Comparison of ENCODE assay signal across 9 cellular contexts in the genomic region with DNA sequence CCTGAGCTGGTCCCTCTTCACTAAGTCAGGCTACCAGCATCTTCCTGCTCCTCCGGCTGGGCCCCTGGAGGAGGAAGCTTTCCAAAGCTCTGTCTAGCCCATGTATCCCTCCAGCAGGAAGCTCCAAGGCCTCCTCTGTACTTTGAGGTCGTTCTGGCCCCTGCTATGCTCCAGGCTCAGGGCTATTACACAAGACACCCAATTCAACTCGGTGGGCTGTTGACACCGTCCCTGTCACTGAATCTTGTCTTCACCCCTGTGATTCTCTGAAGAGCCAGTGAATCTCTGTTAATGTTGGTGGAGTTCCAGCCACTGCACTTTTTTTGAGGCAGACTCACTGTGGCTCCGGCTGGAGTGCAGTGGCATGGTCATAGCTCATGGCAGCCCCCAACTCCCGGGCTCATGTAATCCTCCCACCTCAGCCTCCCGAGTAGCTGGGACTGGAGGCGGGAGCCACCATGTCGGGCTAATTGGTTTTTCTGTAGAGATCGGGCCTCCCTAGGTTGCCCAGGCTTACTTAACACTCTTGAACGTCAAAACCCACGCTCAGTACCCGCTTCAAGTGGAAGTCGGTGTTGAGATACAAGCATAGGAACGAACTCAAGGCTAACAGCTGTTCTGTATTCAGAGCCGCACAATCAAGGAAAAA. TPM values are rescaled to one million over a fixed set of nuclear protein-coding genes. Genes with fewer than 3 reads are reported as not detected.
DNase-seq lines count a peak whose midpoint lies in the region; ATAC-seq, FAIRE-seq and TF ChIP-seq lines count a peak whose summit lies in the region.
"Had no signal": no experiment of that assay in that cellular context is flagged by ENCODE, and none has a peak within 500 bp of the region (broad histone marks: within the 10 kb centered on the region; RNA-seq: fewer than 3 reads in every experiment).

No MANE protein-coding gene starts in this region.

- peaks cover 33% of the 10 kb centered on the region for H3F3A ChIP-seq in smooth muscle cell (ENCODE audit: low read depth)

- no peaks in the 10 kb centered on the region for H3K27me3 ChIP-seq in gastroesophageal sphincter
- no peaks in the 10 kb centered on the region for H3K27me3 ChIP-seq in smooth muscle cell (ENCODE audit: low read depth)

- peaks cover 3% of the 10 kb centered on the region for H3K36me3 Mint-ChIP-seq in T-cell

- peak overlapping the region; percentile 96 for H3K4me2 ChIP-seq in smooth muscle cell

- H3K36me3 ChIP-seq in gastroesophageal sphincter (peaks cover 0 to 16% of the 10 kb centered on the region in 2 donors), smooth muscle cell (ENCODE audit: low read depth) (no peaks in the 10 kb centered on the region)

- peak overlapping the region; percentile 77 to 91 for H3K4me3 ChIP-seq in gastroesophageal sphincter
- peak overlapping the region; percentile 95 for H3K4me3 ChIP-seq in smooth muscle cell

- H3K27ac ChIP-seq in gastroesophageal sphincter = peak overlapping the region; percentile 41 to 88 (median 84)
- peak overlapping the region; percentile 71 for H3K27ac ChIP-seq in smooth muscle cell (ENCODE audit: low read depth)

- no peaks in the 10 kb centered on the region for H3K9me3 Mint-ChIP-seq in T-cell

- H3K27ac Mint-ChIP-seq in T-cell = peak overlapping the region; percentile 93 to 95

- TF ChIP-seq CTCF in gastroesophageal sphincter (IDR thresholded peaks at IDR 0.05) (no peak), smooth muscle cell (IDR thresholded peaks at IDR 0.05; ENCODE audit: borderline replicate concordance, insufficient read depth, poor library complexity, severe bottlenecking) (no peak)

- ATAC-seq in T-cell (replicated peaks in 1 of 4) (peak in 2 of 4 experiments; percentile 3 to 13), gastroesophageal sphincter (peak; percentile 5)

- H3K4me1 ChIP-seq in gastroesophageal sphincter (peaks cover 0 to 36% (median 12%) of the 10 kb centered on the region in 3 donors), smooth muscle cell (ENCODE audit: low read depth) (no peaks in the 10 kb centered on the region)

- H2AFZ ChIP-seq in smooth muscle cell (ENCODE audit: low read depth) = peak overlapping the region; percentile 87

- no peaks in the 10 kb centered on the region for H3K9me3 ChIP-seq in gastroesophageal sphincter
- no peaks in the 10 kb centered on the region for H3K9me3 ChIP-seq in smooth muscle cell (replicated peaks; ENCODE audit: low read depth)

- H3K4me3 Mint-ChIP-seq in T-cell = peak overlapping the region; percentile 79 to 88 (median 80)

- TF ChIP-seq EP300 in gastroesophageal sphincter (IDR thresholded peaks at IDR 0.05) = no peak

- POLR2A ChIA-PET in T-cell (lab: Charles Lee) = interaction anchor here in 1 of 2 donors (1.0 kb wide), 1 partner anchor 66 kb away, joined by 3 read pairs; the partner anchor contains the start of gene ELL

- peak overlapping the region; percentile 54 for H3K9ac ChIP-seq in smooth muscle cell (ENCODE audit: low read depth)

- 17 to 55% methylated on average over 1 to 3 of the region's 16 CpGs for WGBS in gastroesophageal sphincter (ENCODE audit: low coverage in 1 of 2), 2 donors
- WGBS in smooth muscle cell (ENCODE audit: low lambda C conversion rate) = 49% methylated on average over 16 of the region's 16 CpGs

- DNase-seq in NCI-H146 (lab: John Stamatoyannopoulos, UW) = peak; percentile 52
- DNase-seq in NCI-H146 treated with DMSO at 0.1 percent for 48 hours (lab: John Stamatoyannopoulos, UW; ENCODE audit: unreplicated experiment) = no peak
- no peak for DNase-seq in T-cell
- no peak for DNase-seq in smooth muscle cell (lab: John Stamatoyannopoulos, UW; ENCODE audit: unreplicated experiment)
- no peak for DNase-seq in NCI-H2227 (lab: John Stamatoyannopoulos, UW; ENCODE audit: unreplicated experiment)
- DNase-seq in activated CD8-positive, alpha-beta memory T cell treated with anti-CD3 and anti-CD28 coated beads for 24 hours = no peak
- DNase-seq in GM19239 (ENCODE audit: insufficient read length, low spot score) = no peak

- FAIRE-seq in GM19239 (lab: Jason Lieb, UNC) = no peak
- FAIRE-seq: A204.1 had no signal

- TF ChIP-seq POLR2A in gastroesophageal sphincter (IDR thresholded peaks at IDR 0.05) = no peak

- H3K4me1 Mint-ChIP-seq in T-cell = peaks cover 33 to 43% (median 35%) of the 10 kb centered on the region in 3 donors

- H3K27me3 Mint-ChIP-seq in T-cell = no peaks in the 10 kb centered on the region

- CTCF ChIA-PET in T-cell (lab: Charles Lee) = interaction anchor here in 1 of 2 donors (1.2 to 3.2 kb wide), 3 partner anchors 16 to 68 kb away, joined by 4 to 24 read pairs (median 13); partner anchors contain the start of genes KXD1 and UBA52

- H4K20me1 ChIP-seq in smooth muscle cell (ENCODE audit: low read depth) = peaks cover 11% of the 10 kb centered on the region

- no peaks in the 10 kb centered on the region for H3K79me2 ChIP-seq in smooth muscle cell (ENCODE audit: low read depth)

RNA-seq across cellular contexts. Expression of gene REX1BD, which starts 0.5 kb away (rescaled TPM):
- total RNA-seq in T-cell (100 to 1,000 TPM in 4 of 5 donors, 10 to 100 TPM in 1; 91.8 to 166 (median 150) TPM), gastroesophageal sphincter (10 to 100 TPM; 64.8 to 72.6 (median 68.6) TPM), smooth muscle cell (69.6 and 81.5 TPM in 2 replicates)
- 117 and 141 TPM in 2 replicates for polyA plus RNA-seq in smooth muscle cell

RNA-seq across cellular contexts. Expression of gene UBA52, which starts 16.4 kb away (rescaled TPM):
- 1,000 to 10,000 TPM; 1,917 to 2,053 (median 1,972) TPM for total RNA-seq in T-cell
- 100 to 1,000 TPM; 371 to 644 (median 574) TPM for total RNA-seq in gastroesophageal sphincter
- 991 and 1,086 TPM in 2 replicates for total RNA-seq in smooth muscle cell
- polyA plus RNA-seq in smooth muscle cell = 752 and 759 TPM in 2 replicates

RNA-seq across cellular contexts. Expression of gene CRLF1, which starts 18.5 kb away (rescaled TPM):
- under 1 TPM in 2 of 5 donors, not detected in 3; 0.56 to 0.73 TPM for total RNA-seq in T-cell
- total RNA-seq in gastroesophageal sphincter = 10 to 100 TPM; 10.9 to 67.4 (median 42.7) TPM
- total RNA-seq in smooth muscle cell = 196 and 221 TPM in 2 replicates
- 715 and 1,048 TPM in 2 replicates for polyA plus RNA-seq in smooth muscle cell

RNA-seq across cellular contexts. Expression of gene TMEM59L, which starts 24.6 kb away (rescaled TPM):
- total RNA-seq in T-cell = under 1 TPM in 2 of 5 donors, not detected in 3; 0.38 to 0.40 TPM
- total RNA-seq in gastroesophageal sphincter = 1 to 10 TPM in 3 of 4 donors, under 1 TPM in 1; 0.96 to 4.0 (median 2.0) TPM
- 4.4 and 5.0 TPM in 2 replicates for total RNA-seq in smooth muscle cell
- 31.7 and 42.0 TPM in 2 replicates for polyA plus RNA-seq in smooth muscle cell

RNA-seq across cellular contexts. Expression of gene KXD1, which starts 30.4 kb away (rescaled TPM):
- total RNA-seq in T-cell = 100 to 1,000 TPM in 1 of 5 donors, 10 to 100 TPM in 4; 73.1 to 112 (median 95.8) TPM
- 100 to 1,000 TPM; 130 to 137 (median 135) TPM for total RNA-seq in gastroesophageal sphincter
- 75.4 and 104 TPM in 2 replicates for total RNA-seq in smooth muscle cell
- polyA plus RNA-seq in smooth muscle cell = 134 and 141 TPM in 2 replicates

Comparison
In these comparisons a context has a peak if more than half of its experiments do, and no peak if none do; other contexts are left out.
1. RNA of gene CRLF1, which starts 18.5 kb away (total RNA-seq): 196 to 221 TPM in smooth muscle cell and 10.9 to 67.4 TPM in gastroesophageal sphincter; 0.56 to 0.73 TPM in T-cell; every median in the first group is over 4 times any median in the second.